ENCODE assay signal across 23 cellular contexts in the genomic region with DNA sequence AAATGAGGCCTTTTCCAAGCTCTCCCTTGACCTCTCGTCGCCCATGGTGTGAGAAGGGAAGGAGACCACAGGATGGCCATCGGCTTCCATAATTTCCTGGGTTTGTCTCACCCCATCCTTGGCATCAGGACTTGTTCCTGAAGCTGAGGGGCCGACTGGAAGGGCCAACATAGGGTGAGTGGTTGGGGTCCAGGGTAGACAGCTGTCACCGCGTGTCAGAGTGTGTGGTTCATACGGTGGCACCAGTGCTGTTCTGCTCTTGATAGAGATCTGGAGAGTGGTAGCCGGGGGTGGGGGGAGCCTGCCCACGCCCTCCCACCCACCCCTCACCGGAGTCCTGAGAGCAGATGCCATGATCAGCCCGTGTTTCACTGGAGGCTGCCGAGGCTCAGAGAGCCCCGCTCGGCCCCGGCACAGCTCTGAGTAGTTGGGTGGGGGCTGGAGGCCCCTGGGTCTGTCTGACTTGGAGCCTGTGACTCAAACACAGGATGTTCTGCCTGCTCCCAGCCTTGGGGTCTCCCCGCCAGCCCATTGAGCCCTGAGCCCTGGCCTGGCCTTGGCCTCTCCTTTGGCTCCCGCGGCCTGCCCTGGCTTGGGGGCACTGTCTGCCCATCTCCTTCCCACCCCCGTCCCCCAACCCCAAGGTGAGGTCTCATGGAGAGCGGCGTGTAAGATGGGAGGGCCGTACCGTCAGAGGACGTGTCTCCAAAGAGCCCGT.
"Had no signal": no experiment of that assay in that cellular context is flagged by ENCODE, and none has a peak within 500 bp of the region (broad histone marks: within the 10 kb centered on the region; RNA-seq: fewer than 3 reads in every experiment).

No MANE protein-coding gene starts in this region.

- ATAC-seq: foreskin keratinocyte, pancreas, psoas muscle, T-helper 17 cell had no signal

- H3K9me3 ChIP-seq: pancreas, psoas muscle, suprapubic skin, tibial artery had no signal

- DNase-seq: activated CD4-positive, alpha-beta memory T cell treated with anti-CD3 and anti-CD28 coated beads for 36 hours; activated CD4-positive, alpha-beta T cell treated with anti-CD3 and anti-CD28 coated beads, Interleukin-2, amount 10 ng/mL, durations not matched to agents 24 days and 14 days; activated CD4-positive, CD25-positive, alpha-beta regulatory T cell treated with anti-CD3 and anti-CD28 coated beads, Interleukin-2, amount 50 U/mL, for 72 hours; activated CD8-positive, alpha-beta memory T cell treated with anti-CD3 and anti-CD28 coated beads, Interleukin-2, amount 50 U/mL, for 48 hours; activated gamma-delta T cell; activated naive CD4-positive, alpha-beta T cell treated with anti-CD3 and anti-CD28 coated beads, Interleukin-2, amount 10 ng/mL, durations not matched to agents 7 days and 5 days; activated T-cell treated with anti-CD3 and anti-CD28 coated beads, Interleukin-2, amount 50 U/mL, for 24 hours; amygdala; central memory CD4-positive, alpha-beta T cell; dermis blood vessel endothelial cell; effector CD4-positive, alpha-beta T cell; foreskin keratinocyte; left ventricle myocardium inferior; nephron progenitor cell; stimulated activated naive CD4-positive, alpha-beta T cell; T-helper 17 cell; T1000; tibial artery had no signal

- H3K27me3 ChIP-seq: esophagus muscularis mucosa, foreskin keratinocyte, pancreas, right atrium auricular region, suprapubic skin, tibial artery had no signal

- H3K4me3 ChIP-seq: esophagus muscularis mucosa, left ventricle myocardium inferior, pancreas, psoas muscle, right atrium auricular region, suprapubic skin, tibial artery had no signal

- H3K36me3 ChIP-seq: esophagus muscularis mucosa, left ventricle myocardium inferior, pancreas, right atrium auricular region, suprapubic skin, tibial artery had no signal

- H3K27ac ChIP-seq: esophagus muscularis mucosa, foreskin keratinocyte, left ventricle myocardium inferior, pancreas, psoas muscle, right atrium auricular region, suprapubic skin, tibial artery had no signal

- H3K4me1 ChIP-seq: pancreas, psoas muscle, suprapubic skin had no signal
